1 cellular context compared by ENCODE assay signal in the genomic region with DNA sequence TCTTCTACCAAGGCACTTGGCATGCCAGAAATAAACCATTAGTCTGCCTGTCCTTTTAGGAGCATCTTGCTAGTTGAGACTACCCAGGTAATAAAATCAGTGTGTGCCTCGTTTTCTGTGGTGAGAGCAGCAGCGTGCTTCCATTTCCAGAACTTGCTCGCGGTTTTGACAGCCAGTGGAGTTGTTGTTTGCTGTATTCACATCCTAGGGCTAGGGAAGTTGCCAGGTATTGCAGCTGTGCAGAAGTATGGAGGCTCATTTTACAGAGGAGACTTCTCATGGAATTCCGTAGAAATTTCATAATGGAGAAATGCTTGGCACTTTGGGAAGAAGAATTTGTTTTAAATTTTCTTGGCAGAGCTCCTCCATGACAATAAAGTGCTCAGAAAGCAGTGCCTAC.
TF ChIP-seq lines count a peak whose summit lies in the region.

No MANE protein-coding gene starts in this region.

TF ChIP-seq in SK-N-SH treated with all-trans-retinoic acid at 6 μM for 48 hours, 23 proteins besides CTCF, POLR2A, EP300 and RAD21 (continued from another document):
- TF ChIP-seq, protein P1, sequence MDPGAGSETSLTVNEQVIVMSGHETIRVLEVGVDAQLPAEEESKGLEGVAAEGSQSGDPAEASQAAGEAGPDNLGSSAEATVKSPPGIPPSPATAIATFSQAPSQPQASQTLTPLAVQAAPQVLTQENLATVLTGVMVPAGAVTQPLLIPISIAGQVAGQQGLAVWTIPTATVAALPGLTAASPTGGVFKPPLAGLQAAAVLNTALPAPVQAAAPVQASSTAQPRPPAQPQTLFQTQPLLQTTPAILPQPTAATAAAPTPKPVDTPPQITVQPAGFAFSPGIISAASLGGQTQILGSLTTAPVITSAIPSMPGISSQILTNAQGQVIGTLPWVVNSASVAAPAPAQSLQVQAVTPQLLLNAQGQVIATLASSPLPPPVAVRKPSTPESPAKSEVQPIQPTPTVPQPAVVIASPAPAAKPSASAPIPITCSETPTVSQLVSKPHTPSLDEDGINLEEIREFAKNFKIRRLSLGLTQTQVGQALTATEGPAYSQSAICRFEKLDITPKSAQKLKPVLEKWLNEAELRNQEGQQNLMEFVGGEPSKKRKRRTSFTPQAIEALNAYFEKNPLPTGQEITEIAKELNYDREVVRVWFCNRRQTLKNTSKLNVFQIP (CRISPR knock-in tag; IDR thresholded peaks at IDR 0.05; ENCODE audit: borderline replicate concordance, low read depth) = no peak
- TF ChIP-seq SNAI2 (CRISPR knock-in tag; IDR thresholded peaks at IDR 0.05) (no peak), ZFP3 (CRISPR knock-in tag; IDR thresholded peaks at IDR 0.05) (no peak), CSDC2 (CRISPR knock-in tag; IDR thresholded peaks at IDR 0.05) (no peak), GLIS3 (CRISPR knock-in tag; IDR thresholded peaks at IDR 0.05) (no peak), RARB (CRISPR knock-in tag; IDR thresholded peaks at IDR 0.05) (no peak), ARNTL (CRISPR knock-in tag; IDR thresholded peaks at IDR 0.05; ENCODE audit: borderline replicate concordance, low read depth) (no peak), TOX (CRISPR knock-in tag; IDR thresholded peaks at IDR 0.05; ENCODE audit: borderline replicate concordance) (no peak), ZFP30 (CRISPR knock-in tag; IDR thresholded peaks at IDR 0.05) (no peak), OSR1 (CRISPR knock-in tag; IDR thresholded peaks at IDR 0.05) (no peak)
- TF ChIP-seq, protein P2, sequence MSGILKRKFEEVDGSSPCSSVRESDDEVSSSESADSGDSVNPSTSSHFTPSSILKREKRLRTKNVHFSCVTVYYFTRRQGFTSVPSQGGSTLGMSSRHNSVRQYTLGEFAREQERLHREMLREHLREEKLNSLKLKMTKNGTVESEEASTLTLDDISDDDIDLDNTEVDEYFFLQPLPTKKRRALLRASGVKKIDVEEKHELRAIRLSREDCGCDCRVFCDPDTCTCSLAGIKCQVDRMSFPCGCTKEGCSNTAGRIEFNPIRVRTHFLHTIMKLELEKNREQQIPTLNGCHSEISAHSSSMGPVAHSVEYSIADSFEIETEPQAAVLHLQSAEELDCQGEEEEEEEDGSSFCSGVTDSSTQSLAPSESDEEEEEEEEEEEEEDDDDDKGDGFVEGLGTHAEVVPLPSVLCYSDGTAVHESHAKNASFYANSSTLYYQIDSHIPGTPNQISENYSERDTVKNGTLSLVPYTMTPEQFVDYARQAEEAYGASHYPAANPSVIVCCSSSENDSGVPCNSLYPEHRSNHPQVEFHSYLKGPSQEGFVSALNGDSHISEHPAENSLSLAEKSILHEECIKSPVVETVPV (CRISPR knock-in tag; IDR thresholded peaks at IDR 0.05) = no peak
